1 cellular context compared by ENCODE assay signal in genomic region chr22:50641696-50642607, GRCh38.
TF ChIP-seq lines count a peak whose summit lies in the region.

No MANE protein-coding gene starts in this region.

TF ChIP-seq in HepG2, 621 proteins besides CTCF, POLR2A, EP300 and RAD21 (continued from another document and continues in another):
- TF ChIP-seq BCLAF1 (IDR thresholded peaks at IDR 0.05) (no peak), ZBTB34 (CRISPR knock-in tag; IDR thresholded peaks at IDR 0.05) (peak; percentile 64; the same call in 1 of the 2 replicates), ZFAT (CRISPR knock-in tag; conservative IDR thresholded peaks at IDR 0.05) (no peak), ATF6 (CRISPR knock-in tag; conservative IDR thresholded peaks at IDR 0.05) (no peak), TOE1 (CRISPR knock-in tag; IDR thresholded peaks at IDR 0.05) (0 out of 2 replicates have a peak, but pooled peaks have one; percentile 45), ZNF230 (CRISPR knock-in tag; IDR thresholded peaks at IDR 0.05) (peak; percentile 45; the same call in 1 of the 2 replicates), WIZ (CRISPR knock-in tag; IDR thresholded peaks at IDR 0.05) (no peak), ZFP1 (CRISPR knock-in tag; IDR thresholded peaks at IDR 0.05) (peak; percentile 18; the same call in 1 of the 2 replicates), SP1 (IDR thresholded peaks at IDR 0.05) (no peak), SP1 (CRISPR knock-in tag; IDR thresholded peaks at IDR 0.05) (0 out of 2 replicates have a peak, but pooled peaks have one; percentile 7), ZNF281 (CRISPR knock-in tag; IDR thresholded peaks at IDR 0.05; ENCODE audit: borderline replicate concordance) (peak; percentile 91), ZNF724P (CRISPR knock-in tag; IDR thresholded peaks at IDR 0.05; ENCODE audit: borderline replicate concordance) (0 out of 2 replicates have a peak, but pooled peaks have one; percentile 8), RFXAP (CRISPR knock-in tag; IDR thresholded peaks at IDR 0.05; ENCODE audit: borderline replicate concordance) (peak; percentile 31; the same call in 1 of the 2 replicates), MIER2 (CRISPR knock-in tag; IDR thresholded peaks at IDR 0.05) (no peak), THRA (CRISPR knock-in tag; IDR thresholded peaks at IDR 0.05; ENCODE audit: borderline replicate concordance) (peak; percentile 73), SMYD3 (CRISPR knock-in tag; IDR thresholded peaks at IDR 0.05) (no peak), DBP (CRISPR knock-in tag; IDR thresholded peaks at IDR 0.05; ENCODE audit: not compliant biosample characterization) (no peak), TERF1 (CRISPR knock-in tag; IDR thresholded peaks at IDR 0.05) (no peak), ZNF567 (CRISPR knock-in tag; IDR thresholded peaks at IDR 0.05; ENCODE audit: borderline replicate concordance) (no peak), FOXO1 (CRISPR knock-in tag; IDR thresholded peaks at IDR 0.05) (no peak), POGK (CRISPR knock-in tag; conservative IDR thresholded peaks at IDR 0.05) (peak; percentile 31; the same call in 1 of the 2 replicates), AKAP8 (CRISPR knock-in tag; IDR thresholded peaks at IDR 0.05) (no peak), ELF1 (CRISPR knock-in tag; IDR thresholded peaks at IDR 0.05) (no peak; the same call in 1 of the 2 replicates), ZNF441 (CRISPR knock-in tag; IDR thresholded peaks at IDR 0.05; ENCODE audit: borderline replicate concordance) (peak; percentile 26; the same call in 1 of the 2 replicates), ZNF737 (CRISPR knock-in tag; IDR thresholded peaks at IDR 0.05; ENCODE audit: borderline replicate concordance) (no peak), ZNF292 (CRISPR knock-in tag; IDR thresholded peaks at IDR 0.05; ENCODE audit: borderline replicate concordance, low read depth) (peak; percentile 93), TCF7 (IDR thresholded peaks at IDR 0.05; ENCODE audit: low read depth) (peak; percentile 64), POLR2G (IDR thresholded peaks at IDR 0.05; ENCODE audit: low read depth, low read length) (peak; percentile 59), ZNF543 (CRISPR knock-in tag; IDR thresholded peaks at IDR 0.05) (0 out of 2 replicates have a peak, but pooled peaks have one; percentile 55), ARHGAP35 (CRISPR knock-in tag; IDR thresholded peaks at IDR 0.05; ENCODE audit: borderline replicate concordance) (0 out of 2 replicates have a peak, but pooled peaks have one; percentile 10), PITX1 (CRISPR knock-in tag; IDR thresholded peaks at IDR 0.05) (peak; percentile 54), ZNF639 (CRISPR knock-in tag; conservative IDR thresholded peaks at IDR 0.05) (0 out of 2 replicates have a peak, but pooled peaks have one; percentile 47), MED1 (CRISPR knock-in tag; IDR thresholded peaks at IDR 0.05) (peak; percentile 85), FIP1L1 (IDR thresholded peaks at IDR 0.05; ENCODE audit: borderline replicate concordance, insufficient read depth, low read depth, low read length) (no peak), HHEX (CRISPR knock-in tag; IDR thresholded peaks at IDR 0.05) (no peak), ZSCAN25 (CRISPR knock-in tag; IDR thresholded peaks at IDR 0.05) (0 out of 2 replicates have a peak, but pooled peaks have one; percentile 15), HMGXB3 (CRISPR knock-in tag; IDR thresholded peaks at IDR 0.05; ENCODE audit: borderline replicate concordance) (no peak), FOXM1 (CRISPR knock-in tag; IDR thresholded peaks at IDR 0.05) (no peak), ZNF382 (CRISPR knock-in tag; IDR thresholded peaks at IDR 0.05; ENCODE audit: borderline replicate concordance) (no peak)
